8 cellular contexts compared by ENCODE assay signal in genomic region chr16:85157813-85158701, GRCh38. TPM values are rescaled to one million over a fixed set of nuclear protein-coding genes. Genes with fewer than 3 reads are reported as not detected.
DNase-seq lines count a peak whose midpoint lies in the region; ATAC-seq, FAIRE-seq and TF ChIP-seq lines count a peak whose summit lies in the region.

No MANE protein-coding gene starts in this region.

- peak overlapping the region; percentile 34 for H3K4me3 ChIP-seq in GM06990 (replicated peaks; ENCODE audit: low read depth, low read length)
- no peak overlapping the region for H3K4me3 ChIP-seq in NT2/D1 (ENCODE audit: insufficient read length, low read depth)
- no peak overlapping the region for H3K4me3 ChIP-seq in pancreas

- FAIRE-seq in pancreas (lab: Jason Lieb, UNC): no peak

- H3K36me3 Mint-ChIP-seq in effector memory CD8-positive, alpha-beta T cell (ENCODE audit: insufficient read depth): no peaks in the 10 kb centered on the region

- intact Hi-C loops in pancreas (cut with DNase I): no loop called here

- no peak overlapping the region for H3K27ac ChIP-seq in pancreas

- WGBS in pancreas, 2 donors: 83 to 84% methylated on average over 19 of the region's 19 CpGs

- peak overlapping the region; percentile 57 for H3K9ac ChIP-seq in NT2/D1 (ENCODE audit: insufficient read length, low read depth)

- peak overlapping the region; percentile 47 to 74 for H3K4me3 Mint-ChIP-seq in effector memory CD8-positive, alpha-beta T cell

- H3K4me1 ChIP-seq in NT2/D1 (ENCODE audit: insufficient read depth, insufficient read length) (peaks cover 27% of the 10 kb centered on the region), pancreas (peaks cover 0 to 5% (median 0%) of the 10 kb centered on the region in 3 donors)

- DNase-seq in GM06990 (ENCODE audit: extremely low read depth, insufficient read length) (no peak), NT2/D1 (ENCODE audit: low read depth, low spot score) (peak; percentile 78), pancreas (no peak), T1000 (lab: John Stamatoyannopoulos, UW) (no peak)
- peak in 1 of 3 experiments; percentile 8 for DNase-seq in effector memory CD8-positive, alpha-beta T cell

- no peaks in the 10 kb centered on the region for H3K27me3 ChIP-seq in GM06990 (replicated peaks; ENCODE audit: control insufficient read depth, insufficient read depth, low read length)
- no peaks in the 10 kb centered on the region for H3K27me3 ChIP-seq in NT2/D1 (ENCODE audit: insufficient read depth, insufficient read length)
- H3K27me3 ChIP-seq in pancreas: no peaks in the 10 kb centered on the region

- no peaks in the 10 kb centered on the region for H3K9me3 Mint-ChIP-seq in effector memory CD8-positive, alpha-beta T cell

- peak; percentile 36 for ATAC-seq in effector memory CD8-positive, alpha-beta T cell (replicated peaks)
- ATAC-seq in pancreas (peak in 3 of 4 donors; percentile 5 to 58 (median 32)), HG03025 (IDR thresholded peaks at IDR 0.05; ENCODE audit: low FRiP score, unreplicated experiment) (no peak), GM21447 (IDR thresholded peaks at IDR 0.05; ENCODE audit: unreplicated experiment) (no peak), HG03457 (IDR thresholded peaks at IDR 0.05; ENCODE audit: unreplicated experiment) (no peak)

- no peaks in the 10 kb centered on the region for H3K36me3 ChIP-seq in GM06990 (ENCODE audit: control insufficient read depth, insufficient read depth, low read length)
- H3K36me3 ChIP-seq in NT2/D1 (ENCODE audit: insufficient read depth, insufficient read length, low read length): no peaks in the 10 kb centered on the region
- H3K36me3 ChIP-seq in pancreas: no peaks in the 10 kb centered on the region

- peaks cover 0 to 17% of the 10 kb centered on the region in 2 donors for H3K27me3 Mint-ChIP-seq in effector memory CD8-positive, alpha-beta T cell

- no peaks in the 10 kb centered on the region for H3K9me3 ChIP-seq in NT2/D1 (ENCODE audit: insufficient read depth, low read length)
- H3K9me3 ChIP-seq in pancreas: no peaks in the 10 kb centered on the region

- TF ChIP-seq CTCF in GM06990 (IDR thresholded peaks at IDR 0.05; ENCODE audit: insufficient read depth, low read length, poor library complexity, severe bottlenecking) (no peak), pancreas (IDR thresholded peaks at IDR 0.05) (no peak)

- H3K4me1 Mint-ChIP-seq in effector memory CD8-positive, alpha-beta T cell (ENCODE audit: low read depth in 2 of 2): peaks cover 8 to 9% of the 10 kb centered on the region in 2 donors

- peak overlapping the region; percentile 62 to 81 for H3K27ac Mint-ChIP-seq in effector memory CD8-positive, alpha-beta T cell

RNA-seq across cellular contexts. Expression of gene CIBAR2, which starts 45.8 kb away (rescaled TPM):
- not detected for total RNA-seq in pancreas
- polyA plus RNA-seq in pancreas: under 1 TPM in 1 of 2 donors, not detected in 1; 0.05 TPM

Comparison
In these comparisons a context has a peak if more than half of its experiments do, and no peak if none do; other contexts are left out.
1. ATAC-seq: peak in effector memory CD8-positive, alpha-beta T cell (single experiment) and pancreas (3 of 4); none in HG03025 (single experiment), GM21447 (single experiment) and HG03457 (single experiment).